ENCODE assay signal across 15 cellular contexts in the genomic region with DNA sequence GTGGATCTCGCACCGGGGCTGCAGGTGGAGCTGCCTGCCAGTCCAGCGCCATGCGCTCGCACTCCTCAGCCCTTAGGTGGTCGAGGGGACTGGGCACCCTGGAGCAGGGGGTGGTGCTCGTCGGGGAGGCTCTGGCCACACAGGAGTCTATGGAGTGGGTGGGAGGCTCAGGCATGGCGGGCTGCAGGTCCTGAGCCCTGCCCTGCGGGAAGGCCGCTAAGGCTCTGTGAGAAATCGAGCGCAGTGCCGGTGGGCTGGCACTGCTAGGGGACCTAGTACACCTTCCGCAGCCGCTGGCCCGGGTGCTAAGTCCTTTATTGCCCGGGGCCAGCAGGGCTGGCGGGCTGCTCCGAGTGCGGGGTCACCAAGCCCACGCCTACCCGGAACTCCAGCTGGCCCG. TPM values are rescaled to one million over a fixed set of nuclear protein-coding genes. Genes with fewer than 3 reads are reported as not detected.
"Had no signal": no experiment of that assay in that cellular context is flagged by ENCODE, and none has a peak within 500 bp of the region (broad histone marks: within the 10 kb centered on the region; RNA-seq: fewer than 3 reads in every experiment).

No MANE protein-coding gene starts in this region.

RNA-seq across cellular contexts. Expression of gene TGIF2LX, which starts 43.9 kb away (rescaled TPM):
- total RNA-seq: activated B cell treated with CpG ODN at 0.5 μM for 24 hours; activated CD4-positive, alpha-beta memory T cell treated with anti-CD3 and anti-CD28 coated beads for 36 hours; activated CD4-positive, alpha-beta memory T cell treated with anti-CD3 and anti-CD28 coated beads, Interleukin-2, amount 10 ng/mL, durations not matched to agents 7 days and 5 days; activated CD4-positive, alpha-beta T cell treated with anti-CD3 and anti-CD28 coated beads for 36 hours; activated CD4-positive, alpha-beta T cell treated with anti-CD3 and anti-CD28 coated beads, Interleukin-2, amount 10 ng/mL, durations not matched to agents 24 days and 14 days; activated CD4-positive, alpha-beta T cell treated with anti-CD3 and anti-CD28 coated beads, Interleukin-2, amount 10 ng/mL, durations not matched to agents 7 days and 5 days; activated CD8-positive, alpha-beta memory T cell treated with anti-CD3 and anti-CD28 coated beads for 36 hours; activated CD8-positive, alpha-beta memory T cell treated with anti-CD3 and anti-CD28 coated beads, Interleukin-2, amount 10 ng/mL, durations not matched to agents 7 days and 5 days; activated CD8-positive, alpha-beta T cell treated with anti-CD3 and anti-CD28 coated beads for 36 hours; activated CD8-positive, alpha-beta T cell treated with anti-CD3 and anti-CD28 coated beads, Interleukin-2, amount 10 ng/mL, durations not matched to agents 7 days and 5 days; T-cell; T-helper 1 cell treated with Interleukin-12 subunit alpha and Interleukin-12 subunit beta and Interleukin-4 antibody, amounts not matched to agents 30 ng/mL and 1 ng/mL, for 36 hours; T-helper 17 cell; T-helper 2 cell treated with Interferon-gamma antibody and Interleukin-4, amounts not matched to agents 100 ng/mL and 5 ng/mL, for 36 hours; WTC11 had no signal
